15 cellular contexts compared by ENCODE assay signal in genomic region chr1:85268801-85269585, GRCh38.
"Had no signal": no experiment of that assay in that cellular context is flagged by ENCODE, and none has a peak within 500 bp of the region (broad histone marks: within the 10 kb centered on the region; RNA-seq: fewer than 3 reads in every experiment).

No MANE protein-coding gene starts in this region.

- H3K4me3 ChIP-seq: adrenal gland, gastrocnemius medialis, heart right ventricle, lower lobe of right lung, prostate gland, upper lobe of left lung had no signal

- H3K4me1 ChIP-seq: prostate gland had no signal

- H3K27ac ChIP-seq: adrenal gland, gastrocnemius medialis, heart right ventricle, lower lobe of right lung, prostate gland, upper lobe of left lung had no signal

- H3K9me3 Mint-ChIP-seq: naive thymus-derived CD4-positive, alpha-beta T cell had no signal

- H3K27me3 ChIP-seq: adrenal gland, gastrocnemius medialis, heart right ventricle, upper lobe of left lung had no signal

- FAIRE-seq: colon had no signal

- ATAC-seq: gastrocnemius medialis; lower lobe of right lung; naive thymus-derived CD4-positive, alpha-beta T cell; sciatic nerve had no signal

- DNase-seq: activated CD4-positive, alpha-beta T cell treated with anti-CD3 and anti-CD28 coated beads, Interleukin-2, amount 50 U/mL, for 4 hours; activated gamma-delta T cell treated with Interleukin-2 at 50 U/mL for 16 hours; activated T-cell treated with anti-CD3 and anti-CD28 coated beads, Interleukin-2, amount 50 U/mL, for 1 hour; adrenal gland; gastrocnemius medialis; heart right ventricle; islet precursor cell; lower lobe of right lung; naive thymus-derived CD4-positive, alpha-beta T cell; stimulated activated CD4-positive, alpha-beta T cell treated with anti-CD3 and anti-CD28 coated beads, Interleukin-12 subunit alpha, Interleukin-12 subunit beta, amount 100 ng/mL, for 4 hours; stimulated activated naive CD4-positive, alpha-beta T cell treated with Interleukin-2 at 50 U/mL for 16 hours; upper lobe of left lung had no signal

- H3K9me3 ChIP-seq: adrenal gland, gastrocnemius medialis, heart right ventricle, lower lobe of right lung, prostate gland, upper lobe of left lung had no signal

- H3K27me3 Mint-ChIP-seq: naive thymus-derived CD4-positive, alpha-beta T cell had no signal
